In the genomic region with DNA sequence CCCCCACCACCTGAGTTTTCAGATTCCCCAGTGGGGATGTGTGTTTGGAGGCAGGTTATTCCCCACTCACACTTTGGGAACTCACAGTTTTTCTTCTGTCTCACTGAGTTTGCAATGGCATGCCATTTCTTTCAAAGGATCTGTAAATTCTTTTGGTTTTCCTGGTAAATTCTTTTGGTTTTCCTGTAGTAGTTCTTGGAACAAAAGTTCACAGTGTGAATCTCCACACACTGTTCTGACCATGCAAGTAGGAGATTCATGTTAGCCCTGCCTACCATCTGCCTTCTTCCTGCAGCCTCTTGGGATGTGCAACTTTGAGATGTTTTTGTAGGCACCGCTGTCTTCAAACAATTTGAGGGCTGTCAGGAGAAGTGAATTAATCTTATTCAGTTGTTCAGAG, we compare ENCODE assay signal across 16 cellular contexts.
DNase-seq lines count a peak whose midpoint lies in the region; ATAC-seq and TF ChIP-seq lines count a peak whose summit lies in the region.
"Had no signal": no experiment of that assay in that cellular context is flagged by ENCODE, and none has a peak within 500 bp of the region (broad histone marks: within the 10 kb centered on the region; RNA-seq: fewer than 3 reads in every experiment).

No MANE protein-coding gene starts in this region.

- H3K4me3 ChIP-seq in fibroblast of mammary gland (ENCODE audit: control insufficient read depth, low read depth, low read length) (no peak overlapping the region), skeletal muscle cell (ENCODE audit: low read depth, low read length) (no peak overlapping the region)
- H3K4me3 ChIP-seq: BLaER1 treated with 17β-estradiol and CSF1 and Interleukin-3, amounts not matched to agents 10 nM and 100 nM had no signal

- DNase-seq in EH (ENCODE audit: low read depth) (peak; percentile 33), SW480 (ENCODE audit: low spot score) (peak; percentile 2), fibroblast of mammary gland (ENCODE audit: low read depth) (peak; percentile 54), skeletal muscle cell (ENCODE audit: low read depth) (peak; percentile 25), epidermal melanocyte (ENCODE audit: insufficient read length, low spot score) (no peak), AG08395 (ENCODE audit: low spot score) (no peak)
- DNase-seq: DMS 273 treated with DMSO at 0.1 percent for 48 hours; H7; MV-4-11; NCI-H1436; NCI-H2081 treated with DMSO at 0.1 percent for 48 hours; NCI-H69; NK-92 treated with Interleukin-12 subunit alpha and Interleukin-12 subunit beta, amount 100 ng/mL, for 24 hours had no signal

- no peak for TF ChIP-seq CTCF in fibroblast of mammary gland (conservative IDR thresholded peaks at IDR 0.05; ENCODE audit: control insufficient read depth, insufficient read depth, low read depth, low read length)

- ATAC-seq in HG02610 (IDR thresholded peaks at IDR 0.05; ENCODE audit: unreplicated experiment) (no peak), HG03045 (IDR thresholded peaks at IDR 0.05; ENCODE audit: unreplicated experiment) (no peak)

Comparison
In these comparisons a context has a peak if more than half of its experiments do, and no peak if none do; other contexts are left out.
1. DNase-seq: peak in EH (single experiment), SW480 (single experiment), fibroblast of mammary gland (single experiment) and skeletal muscle cell (single experiment); none in epidermal melanocyte (single experiment) and AG08395 (single experiment).